ENCODE assay signal across 36 cellular contexts in the genomic region with DNA sequence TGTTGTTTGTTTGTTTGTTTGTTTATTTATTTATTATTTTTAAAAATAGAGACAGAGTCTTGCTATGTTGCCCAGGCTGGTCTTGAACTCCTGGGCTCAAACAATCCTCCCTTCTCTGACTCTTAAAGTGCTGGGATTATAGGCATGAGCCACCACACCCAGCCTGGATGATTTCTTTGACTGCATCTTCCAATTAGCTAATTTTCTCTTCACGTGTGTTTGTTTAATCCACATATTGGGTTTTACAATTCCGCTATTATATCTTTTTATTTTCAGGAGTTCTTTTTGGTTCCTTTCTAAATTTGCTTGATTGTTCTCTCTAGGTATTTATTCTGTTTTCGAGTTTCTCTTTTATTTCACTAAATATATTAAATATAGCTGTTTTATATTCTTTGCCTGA. TPM values are rescaled to one million over a fixed set of nuclear protein-coding genes. Genes with fewer than 3 reads are reported as not detected.
"Had no signal": no experiment of that assay in that cellular context is flagged by ENCODE, and none has a peak within 500 bp of the region (broad histone marks: within the 10 kb centered on the region; RNA-seq: fewer than 3 reads in every experiment).

No MANE protein-coding gene starts in this region.

- H3K4me1 ChIP-seq: adrenal gland, body of pancreas, breast epithelium had no signal

- H3K4me1 Mint-ChIP-seq: activated B cell treated with CpG ODN at 0.5 μM for 24 hours; activated naive CD8-positive, alpha-beta T cell treated with anti-CD3 and anti-CD28 coated beads for 36 hours; activated T-helper 17 cell treated with anti-CD3 and anti-CD28 coated beads, Interleukin-2, amount 50 U/mL, for 72 hours had no signal

- H3K4me3 Mint-ChIP-seq: activated B cell treated with CpG ODN at 0.5 μM for 24 hours; activated CD4-positive, alpha-beta memory T cell treated with anti-CD3 and anti-CD28 coated beads for 36 hours; activated CD8-positive, alpha-beta T cell treated with anti-CD3 and anti-CD28 coated beads for 36 hours; activated naive CD4-positive, alpha-beta T cell treated with anti-CD3 and anti-CD28 coated beads for 36 hours; activated naive CD8-positive, alpha-beta T cell treated with anti-CD3 and anti-CD28 coated beads for 36 hours; activated T-cell treated with anti-CD3 and anti-CD28 coated beads, Interleukin-2, amount 50 U/mL, for 4 hours; activated T-cell treated with anti-CD3 and anti-CD28 coated beads, Interleukin-2, amount 50 U/mL, for 72 hours; activated T-helper 1 cell treated with anti-CD3 and anti-CD28 coated beads, Interleukin-12 subunit alpha, Interleukin-12 subunit beta, Interleukin-2, Interleukin-4 antibody, amounts not matched to agents 30 ng/mL and 10 ng/mL and 1 ng/mL, durations not matched to agents 14 hours and 24 hours and 36 hours; activated T-helper 17 cell treated with anti-CD3 and anti-CD28 coated beads, Interleukin-2, amount 50 U/mL, for 72 hours; T-helper 1 cell treated with Interleukin-12 subunit alpha and Interleukin-12 subunit beta and Interleukin-4 antibody, amounts not matched to agents 30 μg/mL and 1 μg/mL, for 36 hours; T-helper 2 cell treated with Interferon-gamma antibody and Interleukin-4, amounts not matched to agents 5 μg/mL and 100 μg/mL, for 36 hours had no signal

- H3K4me3 ChIP-seq: adrenal gland, body of pancreas, breast epithelium had no signal

- ATAC-seq: activated CD8-positive, alpha-beta T cell treated with anti-CD3 and anti-CD28 coated beads for 36 hours; activated naive CD4-positive, alpha-beta T cell treated with anti-CD3 and anti-CD28 coated beads, Interleukin-2, amount 50 U/mL, for 72 hours; activated T-cell treated with anti-CD3 and anti-CD28 coated beads, Interleukin-2, amount 50 U/mL, for 4 hours; activated T-cell treated with anti-CD3 and anti-CD28 coated beads, Interleukin-2, amount 50 U/mL, for 72 hours; activated T-helper 17 cell treated with anti-CD3 and anti-CD28 coated beads, Interleukin-2, amount 50 U/mL, for 72 hours; body of pancreas had no signal

- H3K27me3 ChIP-seq: adrenal gland, body of pancreas, brain microvascular endothelial cell, breast epithelium had no signal

- H3K36me3 ChIP-seq: adrenal gland, brain microvascular endothelial cell, breast epithelium had no signal

- FAIRE-seq: astrocyte, TTC549 had no signal

- H3K9me3 Mint-ChIP-seq: activated B cell treated with CpG ODN at 0.5 μM for 24 hours; activated CD4-positive, alpha-beta memory T cell treated with anti-CD3 and anti-CD28 coated beads for 36 hours; activated CD8-positive, alpha-beta T cell treated with anti-CD3 and anti-CD28 coated beads for 36 hours; activated naive CD4-positive, alpha-beta T cell treated with anti-CD3 and anti-CD28 coated beads for 36 hours; activated naive CD4-positive, alpha-beta T cell treated with anti-CD3 and anti-CD28 coated beads, Interleukin-2, amount 50 U/mL, for 72 hours; activated naive CD8-positive, alpha-beta T cell treated with anti-CD3 and anti-CD28 coated beads for 36 hours; activated T-cell treated with anti-CD3 and anti-CD28 coated beads, Interleukin-2, amount 50 U/mL, for 4 hours; activated T-cell treated with anti-CD3 and anti-CD28 coated beads, Interleukin-2, amount 50 U/mL, for 72 hours; activated T-helper 1 cell treated with anti-CD3 and anti-CD28 coated beads, Interleukin-12 subunit alpha, Interleukin-12 subunit beta, Interleukin-2, Interleukin-4 antibody, amounts not matched to agents 30 ng/mL and 10 ng/mL and 1 ng/mL, durations not matched to agents 14 hours and 24 hours and 36 hours; activated T-helper 17 cell treated with anti-CD3 and anti-CD28 coated beads, Interleukin-2, amount 50 U/mL, for 72 hours; T-helper 1 cell treated with Interleukin-12 subunit alpha and Interleukin-12 subunit beta and Interleukin-4 antibody, amounts not matched to agents 30 μg/mL and 1 μg/mL, for 36 hours; T-helper 2 cell treated with Interferon-gamma antibody and Interleukin-4, amounts not matched to agents 5 μg/mL and 100 μg/mL, for 36 hours had no signal

- H3K27me3 Mint-ChIP-seq: activated B cell treated with CpG ODN at 0.5 μM for 24 hours; activated CD4-positive, alpha-beta memory T cell treated with anti-CD3 and anti-CD28 coated beads for 36 hours; activated CD8-positive, alpha-beta T cell treated with anti-CD3 and anti-CD28 coated beads for 36 hours; activated naive CD8-positive, alpha-beta T cell treated with anti-CD3 and anti-CD28 coated beads for 36 hours; activated T-helper 17 cell treated with anti-CD3 and anti-CD28 coated beads, Interleukin-2, amount 50 U/mL, for 72 hours had no signal

- H3K36me3 Mint-ChIP-seq: activated CD4-positive, alpha-beta memory T cell treated with anti-CD3 and anti-CD28 coated beads for 36 hours; activated naive CD4-positive, alpha-beta T cell treated with anti-CD3 and anti-CD28 coated beads, Interleukin-2, amount 50 U/mL, for 72 hours had no signal

- H3K9me3 ChIP-seq: adrenal gland, body of pancreas, breast epithelium had no signal

- H3K27ac Mint-ChIP-seq: activated B cell treated with CpG ODN at 0.5 μM for 24 hours; activated CD4-positive, alpha-beta memory T cell treated with anti-CD3 and anti-CD28 coated beads for 36 hours; activated CD8-positive, alpha-beta T cell treated with anti-CD3 and anti-CD28 coated beads for 36 hours; activated naive CD4-positive, alpha-beta T cell treated with anti-CD3 and anti-CD28 coated beads for 36 hours; activated naive CD4-positive, alpha-beta T cell treated with anti-CD3 and anti-CD28 coated beads, Interleukin-2, amount 50 U/mL, for 72 hours; activated naive CD8-positive, alpha-beta T cell treated with anti-CD3 and anti-CD28 coated beads for 36 hours; activated T-cell treated with anti-CD3 and anti-CD28 coated beads, Interleukin-2, amount 50 U/mL, for 72 hours; activated T-helper 1 cell treated with anti-CD3 and anti-CD28 coated beads, Interleukin-12 subunit alpha, Interleukin-12 subunit beta, Interleukin-2, Interleukin-4 antibody, amounts not matched to agents 30 ng/mL and 10 ng/mL and 1 ng/mL, durations not matched to agents 14 hours and 24 hours and 36 hours; activated T-helper 17 cell treated with anti-CD3 and anti-CD28 coated beads, Interleukin-2, amount 50 U/mL, for 72 hours; T-helper 1 cell treated with Interleukin-12 subunit alpha and Interleukin-12 subunit beta and Interleukin-4 antibody, amounts not matched to agents 30 μg/mL and 1 μg/mL, for 36 hours; T-helper 2 cell treated with Interferon-gamma antibody and Interleukin-4, amounts not matched to agents 5 μg/mL and 100 μg/mL, for 36 hours had no signal

- DNase-seq: activated B cell treated with CpG ODN at 0.5 μM for 24 hours; activated CD4-positive, alpha-beta memory T cell treated with anti-CD3 and anti-CD28 coated beads for 36 hours; activated CD4-positive, alpha-beta T cell treated with anti-CD3 and anti-CD28 coated beads for 48 hours; activated CD4-positive, alpha-beta T cell treated with anti-CD3 and anti-CD28 coated beads, Interleukin-2, amount 50 U/mL, for 1 hour; activated CD4-positive, alpha-beta T cell treated with anti-CD3 and anti-CD28 coated beads, Interleukin-2, amount 50 U/mL, for 4 hours; activated CD4-positive, CD25-positive, alpha-beta regulatory T cell treated with anti-CD3 and anti-CD28 coated beads, Interleukin-2, amount 50 U/mL, for 72 hours; activated CD8-positive, alpha-beta memory T cell treated with anti-CD3 and anti-CD28 coated beads, Interleukin-2, amount 50 U/mL, for 4 hours; activated CD8-positive, alpha-beta T cell treated with anti-CD3 and anti-CD28 coated beads for 36 hours; activated effector memory CD4-positive, alpha-beta T cell treated with anti-CD3 and anti-CD28 coated beads, Interleukin-2, amount 50 U/mL, for 16 hours; activated gamma-delta T cell treated with Interleukin-2 at 50 U/mL for 16 hours; activated naive CD4-positive, alpha-beta T cell; activated naive CD4-positive, alpha-beta T cell treated with anti-CD3 and anti-CD28 coated beads for 36 hours; activated naive CD4-positive, alpha-beta T cell treated with anti-CD3 and anti-CD28 coated beads, Interleukin-2, amount 50 U/mL, for 16 hours; activated naive CD8-positive, alpha-beta T cell treated with anti-CD3 and anti-CD28 coated beads for 36 hours; activated T-cell treated with anti-CD3 and anti-CD28 coated beads for 4 hours; activated T-cell treated with anti-CD3 and anti-CD28 coated beads, Interleukin-2, amount 50 U/mL, for 1 hour; activated T-cell treated with anti-CD3 and anti-CD28 coated beads, Interleukin-2, amount 50 U/mL, for 4 hours; activated T-cell treated with anti-CD3 and anti-CD28 coated beads, Interleukin-2, amount 50 U/mL, for 72 hours; adrenal gland; amniotic stem cell; aorta; body of pancreas; brain microvascular endothelial cell; central memory CD4-positive, alpha-beta T cell; T-helper 1 cell; T-helper 2 cell; T-helper 9 cell had no signal

- H3K27ac ChIP-seq: adrenal gland, body of pancreas, brain microvascular endothelial cell, breast epithelium, VCaP had no signal

RNA-seq across cellular contexts. Expression of gene LCA5L, which starts 26.0 kb away (rescaled TPM):
- total RNA-seq: activated naive CD4-positive, alpha-beta T cell treated with anti-CD3 and anti-CD28 coated beads, Interleukin-2, amount 50 U/mL, for 72 hours; activated T-helper 1 cell treated with anti-CD3 and anti-CD28 coated beads, Interleukin-12 subunit alpha, Interleukin-12 subunit beta, Interleukin-2, Interleukin-4 antibody, amounts not matched to agents 30 ng/mL and 10 ng/mL and 1 ng/mL, durations not matched to agents 14 hours and 24 hours and 36 hours; activated T-helper 17 cell treated with anti-CD3 and anti-CD28 coated beads, Interleukin-2, amount 50 U/mL, for 72 hours had no signal
